In genomic region chr21:46605759-46606426, GRCh38 we compare ENCODE assay signal across 8 cellular contexts. TPM values are rescaled to one million over a fixed set of nuclear protein-coding genes. Genes with fewer than 3 reads are reported as not detected.
DNase-seq lines count a peak whose midpoint lies in the region; ATAC-seq and TF ChIP-seq lines count a peak whose summit lies in the region.
"Had no signal": no experiment of that assay in that cellular context is flagged by ENCODE, and none has a peak within 500 bp of the region (broad histone marks: within the 10 kb centered on the region; RNA-seq: fewer than 3 reads in every experiment).

No MANE protein-coding gene starts in this region.

- H3K4me3 Mint-ChIP-seq in activated B cell treated with CpG ODN at 0.5 μM for 24 hours = no peak overlapping the region
- peak overlapping the region in 1 of 2 donors; percentile 59 for H3K4me3 Mint-ChIP-seq in stimulated activated naive B cell treated with anti-CD40 and anti-IgM and Interleukin-4, amounts not matched to agents 10 μg/mL and 1 μg/mL and 100 μg/mL, for 72 hours

- intact Hi-C loops in activated B cell treated with CpG ODN at 0.5 μM for 24 hours (cut with micrococcal nuclease) (no loop called here), left cardiac atrium (cut with DNase I) (no loop called here)

- no peaks in the 10 kb centered on the region for H3K27me3 ChIP-seq in hepatocyte

- no peak overlapping the region for H3K4me3 ChIP-seq in hepatocyte

- no peaks in the 10 kb centered on the region for H3K36me3 Mint-ChIP-seq in activated B cell treated with CpG ODN at 0.5 μM for 24 hours (ENCODE audit: low read depth)
- peaks cover 0 to 5% of the 10 kb centered on the region in 2 donors for H3K36me3 Mint-ChIP-seq in stimulated activated naive B cell treated with anti-CD40 and anti-IgM and Interleukin-4, amounts not matched to agents 10 μg/mL and 1 μg/mL and 100 μg/mL, for 72 hours

- H3K9me2 ChIP-seq in hepatocyte (replicated peaks; ENCODE audit: insufficient read depth) = no peaks in the 10 kb centered on the region

- POLR2A ChIA-PET in activated B cell treated with CpG ODN at 0.5 μM for 24 hours (lab: Charles Lee) = interaction anchor here (1.6 kb wide), 1 partner anchor 30 kb away, joined by 6 read pairs; the partner anchor contains the start of gene PRMT2

- peak; percentile 57 for ATAC-seq in HG02870 (IDR thresholded peaks at IDR 0.05; ENCODE audit: unreplicated experiment)
- ATAC-seq in activated B cell treated with CpG ODN at 0.5 μM for 24 hours (ENCODE audit: low read depth) = peak; percentile 96
- peak; percentile 62 to 82 for ATAC-seq in left cardiac atrium
- ATAC-seq in stimulated activated naive B cell treated with anti-CD40 and anti-IgM and Interleukin-4, amounts not matched to agents 10 μg/mL and 1 μg/mL and 100 μg/mL, for 72 hours (replicated peaks) = peak; percentile 93 to 98

- no peak overlapping the region for H2AFZ ChIP-seq in hepatocyte

- H3K27ac Mint-ChIP-seq in activated B cell treated with CpG ODN at 0.5 μM for 24 hours = no peak overlapping the region
- peak overlapping the region; percentile 85 for H3K27ac Mint-ChIP-seq in stimulated activated naive B cell treated with anti-CD40 and anti-IgM and Interleukin-4, amounts not matched to agents 10 μg/mL and 1 μg/mL and 100 μg/mL, for 72 hours

- H3K4me1 Mint-ChIP-seq in activated B cell treated with CpG ODN at 0.5 μM for 24 hours = peaks cover 26% of the 10 kb centered on the region
- peaks cover 22 to 41% of the 10 kb centered on the region in 2 donors for H3K4me1 Mint-ChIP-seq in stimulated activated naive B cell treated with anti-CD40 and anti-IgM and Interleukin-4, amounts not matched to agents 10 μg/mL and 1 μg/mL and 100 μg/mL, for 72 hours

- CTCF ChIA-PET in activated B cell treated with CpG ODN at 0.5 μM for 24 hours (lab: Charles Lee) = no interaction called here

- DNase-seq in activated B cell treated with CpG ODN at 0.5 μM for 24 hours (no peak), left cardiac atrium (peak; percentile 48), T1000 (lab: John Stamatoyannopoulos, UW) (no peak), EL (no peak), hepatocyte (ENCODE audit: low spot score) (no peak)
- peak; percentile 51 for DNase-seq in stimulated activated naive B cell treated with anti-CD40 and anti-IgM and Interleukin-4, amounts not matched to agents 10 μg/mL and 1 μg/mL and 100 μg/mL, for 72 hours
- DNase-seq: IMR-90 had no signal

- peaks cover 3% of the 10 kb centered on the region for H3K9me3 Mint-ChIP-seq in activated B cell treated with CpG ODN at 0.5 μM for 24 hours
- H3K9me3 Mint-ChIP-seq in stimulated activated naive B cell treated with anti-CD40 and anti-IgM and Interleukin-4, amounts not matched to agents 10 μg/mL and 1 μg/mL and 100 μg/mL, for 72 hours = peaks cover 0 to 1% of the 10 kb centered on the region in 2 donors

- TF ChIP-seq CTCF in activated B cell treated with CpG ODN at 0.5 μM for 24 hours (IDR thresholded peaks at IDR 0.05) = no peak
- no peak for TF ChIP-seq CTCF in hepatocyte (IDR thresholded peaks at IDR 0.05; ENCODE audit: poor library complexity)

- no peaks in the 10 kb centered on the region for H3K79me2 ChIP-seq in hepatocyte

- H3K9me3 ChIP-seq in hepatocyte (ENCODE audit: low read depth) = no peaks in the 10 kb centered on the region

- H3K4me1 ChIP-seq in hepatocyte (ENCODE audit: insufficient read depth) = no peaks in the 10 kb centered on the region

- no peaks in the 10 kb centered on the region for H4K20me1 ChIP-seq in hepatocyte (ENCODE audit: insufficient read depth, poor library complexity, severe bottlenecking)

- 94% methylated on average over 15 of the region's 15 CpGs for WGBS in hepatocyte (ENCODE audit: low lambda C conversion rate, missing lambda C conversion rate)

- no peak overlapping the region for H3K27ac ChIP-seq in hepatocyte

- no peak overlapping the region for H3K4me2 ChIP-seq in hepatocyte

- no peaks in the 10 kb centered on the region for H3K36me3 ChIP-seq in hepatocyte (replicated peaks; ENCODE audit: insufficient read depth, low read depth)

- peaks cover 5% of the 10 kb centered on the region for H3K27me3 Mint-ChIP-seq in activated B cell treated with CpG ODN at 0.5 μM for 24 hours
- H3K27me3 Mint-ChIP-seq in stimulated activated naive B cell treated with anti-CD40 and anti-IgM and Interleukin-4, amounts not matched to agents 10 μg/mL and 1 μg/mL and 100 μg/mL, for 72 hours = peaks cover 0 to 15% of the 10 kb centered on the region in 2 donors

RNA-seq across cellular contexts. Expression of gene S100B, which starts 1.0 kb away (rescaled TPM):
- total RNA-seq in activated B cell treated with CpG ODN at 0.5 μM for 24 hours = not detected in 2 replicates
- total RNA-seq in left cardiac atrium = 10 to 100 TPM; 12.8 to 41.0 TPM
- not detected in 2 replicates for total RNA-seq in hepatocyte
- polyA plus RNA-seq in hepatocyte = not detected in 2 replicates

RNA-seq across cellular contexts. Expression of gene PRMT2, which starts 29.6 kb away (rescaled TPM):
- 48.5 and 52.4 TPM in 2 replicates for total RNA-seq in activated B cell treated with CpG ODN at 0.5 μM for 24 hours
- 10 to 100 TPM; 60.2 to 67.9 TPM for total RNA-seq in left cardiac atrium
- total RNA-seq in hepatocyte = 79.7 and 86.5 TPM in 2 replicates
- 98.1 and 108 TPM in 2 replicates for polyA plus RNA-seq in hepatocyte

Comparison
In these comparisons a context has a peak if more than half of its experiments do, and no peak if none do; other contexts are left out.
1. DNase-seq: peak in left cardiac atrium (single experiment) and stimulated activated naive B cell treated with anti-CD40 and anti-IgM and Interleukin-4, amounts not matched to agents 10 μg/mL and 1 μg/mL and 100 μg/mL, for 72 hours (single experiment); none in activated B cell treated with CpG ODN at 0.5 μM for 24 hours (single experiment), T1000 (single experiment), EL (single experiment) and hepatocyte (single experiment).
2. RNA of gene S100B, which starts 1.0 kb away (total RNA-seq): 12.8 to 41.0 TPM in left cardiac atrium; not detected in activated B cell treated with CpG ODN at 0.5 μM for 24 hours and not detected in hepatocyte; every median in the first group is over 10 times any median in the second.
3. Peak in every context shown above with its lines, with median percentiles within 50 percentile points of each other: ATAC-seq.